8 cellular contexts compared by ENCODE assay signal in genomic region chr1:2584822-2585317, GRCh38. TPM values are rescaled to one million over a fixed set of nuclear protein-coding genes. Genes with fewer than 3 reads are reported as not detected.
DNase-seq lines count a peak whose midpoint lies in the region; ATAC-seq and TF ChIP-seq lines count a peak whose summit lies in the region.

No MANE protein-coding gene starts in this region.

- no peak for ATAC-seq in lung (ENCODE audit: insufficient read depth, low FRiP score)

- peak overlapping the region; percentile 95 for H3K27ac Mint-ChIP-seq in T-helper 1 cell treated with Interleukin-12 subunit alpha and Interleukin-12 subunit beta and Interleukin-4 antibody, amounts not matched to agents 30 μg/mL and 1 μg/mL, for 36 hours

- H3K9me3 Mint-ChIP-seq in T-helper 1 cell treated with Interleukin-12 subunit alpha and Interleukin-12 subunit beta and Interleukin-4 antibody, amounts not matched to agents 30 μg/mL and 1 μg/mL, for 36 hours = no peaks in the 10 kb centered on the region

- 20 to 25% methylated on average over 11 of the region's 11 CpGs for WGBS in lung, 2 donors
- 22% methylated on average over 11 of the region's 11 CpGs for whole genome bisulfite sequencing in thymus

- peak overlapping the region; percentile 87 for H3K4me3 Mint-ChIP-seq in T-helper 1 cell treated with Interleukin-12 subunit alpha and Interleukin-12 subunit beta and Interleukin-4 antibody, amounts not matched to agents 30 μg/mL and 1 μg/mL, for 36 hours

- peaks cover 0 to 7% of the 10 kb centered on the region in 2 donors for H3K36me3 ChIP-seq in lung (ENCODE audit: control insufficient read depth in 2 of 2, insufficient read depth in 2 of 2, low read length in 2 of 2)
- no peaks in the 10 kb centered on the region for H3K36me3 ChIP-seq in thymus (ENCODE audit: control insufficient read depth, insufficient read depth)

- H3K27me3 Mint-ChIP-seq in T-helper 1 cell treated with Interleukin-12 subunit alpha and Interleukin-12 subunit beta and Interleukin-4 antibody, amounts not matched to agents 30 μg/mL and 1 μg/mL, for 36 hours (ENCODE audit: low read depth) = no peaks in the 10 kb centered on the region

- in situ Hi-C loops in astrocyte of the spinal cord (cut with HindIII; ENCODE audit: low sequenced_read_pairs) = no loop called here

- peaks cover 0 to 2% of the 10 kb centered on the region in 2 donors for H3K9me3 ChIP-seq in lung (ENCODE audit: control insufficient read depth in 2 of 2, insufficient read depth in 1 of 2, low read length in 1 of 2)
- H3K9me3 ChIP-seq in thymus (ENCODE audit: control insufficient read depth) = no peaks in the 10 kb centered on the region

- H3K4me1 ChIP-seq in lung (ENCODE audit: control insufficient read depth in 2 of 2, insufficient read depth in 2 of 2, low read length in 2 of 2) (peaks cover 3 to 25% of the 10 kb centered on the region in 2 donors), thymus (ENCODE audit: control insufficient read depth, insufficient read depth, low read length) (peaks cover 5% of the 10 kb centered on the region)

- H3K27me3 ChIP-seq in lung (ENCODE audit: control insufficient read depth, insufficient read depth) = no peaks in the 10 kb centered on the region
- no peaks in the 10 kb centered on the region for H3K27me3 ChIP-seq in thymus (ENCODE audit: control insufficient read depth, insufficient read depth)

- TF ChIP-seq CTCF in astrocyte of the spinal cord (IDR thresholded peaks at IDR 0.05; ENCODE audit: low read depth, low read length) = no peak
- TF ChIP-seq CTCF in lung (IDR thresholded peaks at IDR 0.05; ENCODE audit: control extremely low read depth, extremely low read depth) = no peak

- no peak for DNase-seq in T-helper 1 cell
- DNase-seq in astrocyte of the spinal cord (ENCODE audit: low read depth, low spot score) = no peak
- DNase-seq in lung (ENCODE audit: low spot score) = no peak
- no peak for DNase-seq in mucosa of gallbladder (ENCODE audit: low spot score)
- no peak for DNase-seq in NOMO-1 treated with DMSO at 0.1 percent for 48 hours (lab: John Stamatoyannopoulos, UW; ENCODE audit: unreplicated experiment)
- DNase-seq in NCI-H82 (lab: John Stamatoyannopoulos, UW) = no peak

- H3K27ac ChIP-seq in lung (ENCODE audit: low read depth in 1 of 2, low read length in 1 of 2) = peak overlapping the region; percentile 98
- peak overlapping the region; percentile 99 for H3K27ac ChIP-seq in thymus (ENCODE audit: low read depth)

- peaks cover 11% of the 10 kb centered on the region for H3K36me3 Mint-ChIP-seq in T-helper 1 cell treated with Interleukin-12 subunit alpha and Interleukin-12 subunit beta and Interleukin-4 antibody, amounts not matched to agents 30 μg/mL and 1 μg/mL, for 36 hours (ENCODE audit: low read depth)

- H3K4me1 Mint-ChIP-seq in T-helper 1 cell treated with Interleukin-12 subunit alpha and Interleukin-12 subunit beta and Interleukin-4 antibody, amounts not matched to agents 30 μg/mL and 1 μg/mL, for 36 hours (ENCODE audit: low read depth) = peaks cover 33% of the 10 kb centered on the region

- peak overlapping the region; percentile 77 for H3K4me3 ChIP-seq in astrocyte of the spinal cord (ENCODE audit: low read depth, low read length)
- H3K4me3 ChIP-seq in lung = peak overlapping the region; percentile 11
- H3K4me3 ChIP-seq in thymus (ENCODE audit: low read length) = peak overlapping the region; percentile 83

RNA-seq across cellular contexts. Expression of gene PRXL2B, which starts 1.7 kb away (rescaled TPM):
- total RNA-seq in lung = 10 to 100 TPM; 17.8 to 39.8 TPM
- polyA plus RNA-seq in lung = 10 to 100 TPM; 24.9 to 29.0 TPM
- 12.3 TPM for polyA plus RNA-seq in thymus
- 133 TPM for total RNA-seq in mucosa of gallbladder

RNA-seq across cellular contexts. Expression of gene TNFRSF14, which starts 28.7 kb away (rescaled TPM):
- total RNA-seq in lung (100 to 1,000 TPM in 1 of 2 donors, 10 to 100 TPM in 1; 67.4 to 127 TPM), mucosa of gallbladder (231 TPM)
- polyA plus RNA-seq in lung (100 to 1,000 TPM; 191 to 200 TPM), thymus (233 TPM)

RNA-seq across cellular contexts. Expression of gene MMEL1, which starts 47.9 kb away (rescaled TPM):
- 1 to 10 TPM; 4.0 to 5.9 TPM for total RNA-seq in lung
- 1 to 10 TPM; 6.2 to 8.4 TPM for polyA plus RNA-seq in lung
- 1.8 TPM for polyA plus RNA-seq in thymus
- total RNA-seq in mucosa of gallbladder = 22.9 TPM

RNA-seq across cellular contexts. Expression of gene HES5, which starts 54.8 kb away (rescaled TPM):
- total RNA-seq in lung (under 1 TPM; 0.46 to 1.00 TPM), mucosa of gallbladder (0.20 TPM)
- polyA plus RNA-seq in lung (under 1 TPM; 0.16 to 0.26 TPM), thymus (0.55 TPM)

RNA-seq across cellular contexts. Expression of gene PANK4, which starts 58.5 kb away (rescaled TPM):
- total RNA-seq in lung = 10 to 100 TPM; 24.5 to 36.3 TPM
- polyA plus RNA-seq in lung = 10 to 100 TPM; 17.6 to 18.9 TPM
- polyA plus RNA-seq in thymus = 27.1 TPM
- total RNA-seq in mucosa of gallbladder = 39.9 TPM

Comparison
In these comparisons a context has a peak if more than half of its experiments do, and no peak if none do; other contexts are left out.
1. H3K4me3 ChIP-seq: peak in every context shown above with its lines; median percentile 83 in thymus; 77 in astrocyte of the spinal cord; 11 in lung.